17 cellular contexts compared by ENCODE assay signal in the genomic region with DNA sequence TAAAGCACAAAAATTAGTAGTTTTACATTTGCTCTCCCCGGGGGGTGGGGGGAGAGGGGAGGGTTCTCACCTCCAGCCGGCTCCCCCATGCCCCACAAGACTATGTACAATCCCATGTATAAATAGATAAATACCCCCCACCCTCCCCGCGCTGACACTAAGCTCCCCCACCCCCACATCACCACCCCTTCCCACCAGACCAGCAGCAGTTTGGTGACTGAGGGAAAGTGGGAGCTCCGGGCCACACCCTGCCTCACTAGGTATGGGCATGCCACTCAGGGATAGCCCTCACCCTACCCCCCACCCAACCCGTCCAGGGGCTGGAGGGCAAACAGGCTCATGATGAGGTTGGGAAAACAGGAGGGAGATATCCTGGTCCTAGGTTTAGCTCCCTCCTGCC. TPM values are rescaled to one million over a fixed set of nuclear protein-coding genes. Genes with fewer than 3 reads are reported as not detected.
A peak's percentile ranks its signal among the peaks of the same experiment; 100 is the strongest.
DNase-seq lines count a peak whose midpoint lies in the region; TF ChIP-seq lines count a peak whose summit lies in the region.
"Had no signal": no experiment of that assay in that cellular context is flagged by ENCODE, and none has a peak within 500 bp of the region (broad histone marks: within the 10 kb centered on the region; RNA-seq: fewer than 3 reads in every experiment).

No MANE protein-coding gene starts in this region.

- no peak overlapping the region for H3K4me3 ChIP-seq in coronary artery
- H3K4me3 ChIP-seq in spleen = no peak overlapping the region
- no peak overlapping the region for H3K4me3 ChIP-seq in thyroid gland (replicated peaks in 1 of 3)
- H3K4me3 ChIP-seq: GM23248, lower lobe of right lung, ovary had no signal

- peak; percentile 44 for DNase-seq in activated CD8-positive, alpha-beta memory T cell treated with anti-CD3 and anti-CD28 coated beads, Interleukin-2, amount 50 U/mL, for 48 hours
- no peak for DNase-seq in activated CD8-positive, alpha-beta memory T cell treated with anti-CD3 and anti-CD28 coated beads, Interleukin-2, amount 50 U/mL, for 4 hours
- DNase-seq in GM13976 (ENCODE audit: low spot score) = peak; percentile 29
- DNase-seq in coronary artery (ENCODE audit: low spot score) = peak; percentile 71
- DNase-seq in spleen = no peak
- DNase-seq in AML-193 (lab: John Stamatoyannopoulos, UW) = no peak
- no peak for DNase-seq in thyroid gland
- no peak for DNase-seq in H4 (ENCODE audit: low spot score)
- DNase-seq: lower lobe of right lung, NCI-H187 treated with DMSO at 0.1 percent for 48 hours, NCI-H774 had no signal

- H3K27ac ChIP-seq in coronary artery (no peak overlapping the region), spleen (peak overlapping the region in 5 of 8 donors; percentile 95 to 98 (median 97)), thyroid gland (no peak overlapping the region)
- H3K27ac ChIP-seq: ovary had no signal

- H3K4me1 ChIP-seq in spleen = peaks cover 7 to 50% (median 30%) of the 10 kb centered on the region in 6 donors
- peaks cover 8% of the 10 kb centered on the region in 2 donors for H3K4me1 ChIP-seq in thyroid gland

- intact Hi-C loops in spleen (cut with DNase I; ENCODE audit: low total_unique reads) (no loop called here), thyroid gland (cut with DNase I) (no loop called here)

- 75 to 84% (median 80%) methylated on average over 6 of the region's 6 CpGs for whole genome bisulfite sequencing in spleen, 5 donors
- WGBS in thyroid gland, 2 donors = 90 to 91% methylated on average over 5 of the region's 6 CpGs

- H3K36me3 ChIP-seq in spleen (peaks cover 0 to 55% (median 47%) of the 10 kb centered on the region in 6 donors), thyroid gland (peaks cover 34 to 44% of the 10 kb centered on the region in 2 donors)
- H3K36me3 ChIP-seq: ovary had no signal

- no peak for TF ChIP-seq POLR2A in spleen (IDR thresholded peaks at IDR 0.05)
- TF ChIP-seq POLR2A in thyroid gland (IDR thresholded peaks at IDR 0.05) = no peak

- no peaks in the 10 kb centered on the region for H3K9me3 ChIP-seq in spleen
- no peaks in the 10 kb centered on the region for H3K9me3 ChIP-seq in thyroid gland
- H3K9me3 ChIP-seq: lower lobe of right lung, ovary had no signal

- TF ChIP-seq CTCF in GM13976 (IDR thresholded peaks at IDR 0.05; ENCODE audit: borderline replicate concordance, control extremely low read depth, extremely low read depth, insufficient read depth, missing control alignments) (no peak), coronary artery (IDR thresholded peaks at IDR 0.05) (no peak), spleen (IDR thresholded peaks at IDR 0.05 in 8 of 11, conservative IDR thresholded peaks at IDR 0.05 in 3 of 11) (no peak), thyroid gland (IDR thresholded peaks at IDR 0.05) (no peak)

- H3K27me3 ChIP-seq in spleen (replicated peaks in 1 of 7) = no peaks in the 10 kb centered on the region
- H3K27me3 ChIP-seq in thyroid gland = no peaks in the 10 kb centered on the region
- H3K27me3 ChIP-seq: brain microvascular endothelial cell, ovary had no signal

- in situ Hi-C loops in GM13976 (cut with MboI; ENCODE audit: low sequenced_read_pairs, unreplicated experiment) = no loop called here

RNA-seq across cellular contexts. Expression of a gene that starts 1.9 kb away (rescaled TPM):
- 10 to 100 TPM; 40.2 to 47.2 (median 44.6) TPM for total RNA-seq in spleen
- 10 to 100 TPM; 34.1 to 41.4 (median 39.8) TPM for polyA plus RNA-seq in spleen
- 10 to 100 TPM; 50.3 to 68.1 (median 59.9) TPM for total RNA-seq in thyroid gland
- total RNA-seq in H4 (2014; rRNA removed; shearing (Covaris generic)) = 94.4 and 105 TPM in 2 replicates

RNA-seq across cellular contexts. Expression of a gene that starts 21.3 kb away (rescaled TPM):
- total RNA-seq in spleen = 1 to 10 TPM in 1 of 7 donors, under 1 TPM in 5, not detected in 1; 0.15 to 2.0 (median 0.40) TPM
- polyA plus RNA-seq in spleen = under 1 TPM; 0.09 to 0.64 (median 0.42) TPM
- total RNA-seq in thyroid gland = under 1 TPM in 2 of 4 donors, not detected in 2; 0.11 to 0.13 TPM
- total RNA-seq in H4 (2014; rRNA removed; shearing (Covaris generic)) = 0.06 and 0.14 TPM in 2 replicates
- total RNA-seq: GM23248, lower lobe of right lung had no signal
- polyA plus RNA-seq: GM23248 had no signal

RNA-seq across cellular contexts. Expression of a gene that starts 40.2 kb away (rescaled TPM):
- total RNA-seq in spleen (100 to 1,000 TPM; 115 to 172 (median 163) TPM), thyroid gland (100 to 1,000 TPM in 1 of 4 donors, 10 to 100 TPM in 3; 42.5 to 107 (median 71.6) TPM)
- 10 to 100 TPM in 1 of 3 donors, 1 to 10 TPM in 2; 5.1 to 42.1 (median 6.0) TPM for polyA plus RNA-seq in spleen
- total RNA-seq in H4 (2014; rRNA removed; shearing (Covaris generic)) = 6.9 and 9.4 TPM in 2 replicates

RNA-seq across cellular contexts. Expression of a gene that starts 42.3 kb away (rescaled TPM):
- total RNA-seq in spleen = under 1 TPM in 3 of 7 donors, not detected in 4; 0.23 to 0.52 (median 0.41) TPM
- under 1 TPM in 1 of 3 donors, not detected in 2; 0.06 TPM for polyA plus RNA-seq in spleen
- total RNA-seq in thyroid gland = not detected
- total RNA-seq in H4 (2014; rRNA removed; shearing (Covaris generic)) = not detected in 2 replicates
- total RNA-seq: activated CD8-positive, alpha-beta memory T cell treated with anti-CD3 and anti-CD28 coated beads for 36 hours; GM23248; kidney epithelial cell; LHCN-M2; lower lobe of right lung; ovary had no signal
- polyA plus RNA-seq: GM23248, ovary had no signal

RNA-seq across cellular contexts. Expression of a gene that starts 48.9 kb away (rescaled TPM):
- total RNA-seq in spleen (1 to 10 TPM in 6 of 7 donors, under 1 TPM in 1; 0.59 to 2.9 (median 2.0) TPM), thyroid gland (1 to 10 TPM in 1 of 4 donors, under 1 TPM in 2, not detected in 1; 0.54 to 1.7 (median 0.59) TPM)
- polyA plus RNA-seq in spleen = 1 to 10 TPM; 2.5 to 5.4 (median 4.6) TPM
- total RNA-seq in H4 (2014; rRNA removed; shearing (Covaris generic)) = 0.08 TPM in 1 of 2 replicates, not detected in the other
- total RNA-seq: kidney epithelial cell had no signal

Comparison
In these comparisons a context has a peak if more than half of its experiments do, and no peak if none do; other contexts are left out.
1. DNase-seq: peak in activated CD8-positive, alpha-beta memory T cell treated with anti-CD3 and anti-CD28 coated beads, Interleukin-2, amount 50 U/mL, for 48 hours (single experiment), GM13976 (single experiment) and coronary artery (single experiment); none in activated CD8-positive, alpha-beta memory T cell treated with anti-CD3 and anti-CD28 coated beads, Interleukin-2, amount 50 U/mL, for 4 hours (single experiment), spleen (single experiment), AML-193 (0 of 2), thyroid gland (0 of 2) and H4 (single experiment).
2. H3K27ac ChIP-seq: peak in spleen (5 of 8); none in coronary artery (0 of 2) and thyroid gland (0 of 3).